22 cellular contexts compared by ENCODE assay signal in genomic region chr1:37562984-37563383, GRCh38. TPM values are rescaled to one million over a fixed set of nuclear protein-coding genes. Genes with fewer than 3 reads are reported as not detected.
"Had no signal": no experiment of that assay in that cellular context is flagged by ENCODE, and none has a peak within 500 bp of the region (broad histone marks: within the 10 kb centered on the region; RNA-seq: fewer than 3 reads in every experiment).

No MANE protein-coding gene starts in this region.

- ATAC-seq: activated CD8-positive, alpha-beta memory T cell treated with anti-CD3 and anti-CD28 coated beads, Interleukin-2, amount 10 ng/mL, durations not matched to agents 7 days and 5 days; esophagus mucosa; left ventricle myocardium superior; naive thymus-derived CD8-positive, alpha-beta T cell; psoas muscle had no signal

- DNase-seq: activated CD4-positive, alpha-beta T cell treated with anti-CD3 and anti-CD28 coated beads, Interleukin-2, amount 50 U/mL, for 4 hours; activated CD8-positive, alpha-beta memory T cell treated with anti-CD3 and anti-CD28 coated beads, Interleukin-2, amount 10 ng/mL, durations not matched to agents 7 days and 5 days; activated naive CD8-positive, alpha-beta T cell treated with anti-CD3 and anti-CD28 coated beads, Interleukin-2, amount 10 ng/mL, durations not matched to agents 7 days and 5 days; activated T-cell treated with anti-CD3 and anti-CD28 coated beads for 4 hours; head of caudate nucleus; left ventricle myocardium superior; mammary epithelial cell; naive thymus-derived CD8-positive, alpha-beta T cell; ovary; psoas muscle; SJCRH30; spleen; stimulated activated CD4-positive, alpha-beta T cell treated with anti-CD3 and anti-CD28 coated beads, Interleukin-4, amount 100 ng/mL, for 1 hour; substantia nigra; T1000; thyroid gland had no signal

- H3K4me1 ChIP-seq: psoas muscle, right atrium auricular region, SJCRH30, spleen, thyroid gland had no signal

- H3K4me3 Mint-ChIP-seq: activated CD8-positive, alpha-beta memory T cell treated with anti-CD3 and anti-CD28 coated beads, Interleukin-2, amount 10 ng/mL, durations not matched to agents 7 days and 5 days; activated naive CD8-positive, alpha-beta T cell treated with anti-CD3 and anti-CD28 coated beads, Interleukin-2, amount 10 ng/mL, durations not matched to agents 7 days and 5 days; mesothelial cell of epicardium; naive thymus-derived CD8-positive, alpha-beta T cell; stimulated activated naive CD8-positive, alpha-beta T cell treated with anti-CD3 and anti-CD28 coated beads, Interleukin-15, Interleukin-2, amounts not matched to agents 100 ng/mL and 50 ng/mL, for 24 hours had no signal

- H3K27me3 Mint-ChIP-seq: activated CD8-positive, alpha-beta memory T cell treated with anti-CD3 and anti-CD28 coated beads, Interleukin-2, amount 10 ng/mL, durations not matched to agents 7 days and 5 days; activated naive CD8-positive, alpha-beta T cell treated with anti-CD3 and anti-CD28 coated beads, Interleukin-2, amount 10 ng/mL, durations not matched to agents 7 days and 5 days; stimulated activated naive CD8-positive, alpha-beta T cell treated with anti-CD3 and anti-CD28 coated beads, Interleukin-15, Interleukin-2, amounts not matched to agents 100 ng/mL and 50 ng/mL, for 24 hours had no signal

- H3K27me3 ChIP-seq: cardiac muscle cell, ovary, right atrium auricular region, SJCRH30, spleen, thyroid gland had no signal

- H3K27ac Mint-ChIP-seq: activated CD8-positive, alpha-beta memory T cell treated with anti-CD3 and anti-CD28 coated beads, Interleukin-2, amount 10 ng/mL, durations not matched to agents 7 days and 5 days; activated naive CD8-positive, alpha-beta T cell treated with anti-CD3 and anti-CD28 coated beads, Interleukin-2, amount 10 ng/mL, durations not matched to agents 7 days and 5 days; mesothelial cell of epicardium; stimulated activated naive CD8-positive, alpha-beta T cell treated with anti-CD3 and anti-CD28 coated beads, Interleukin-15, Interleukin-2, amounts not matched to agents 100 ng/mL and 50 ng/mL, for 24 hours had no signal

- H3K4me1 Mint-ChIP-seq: activated CD8-positive, alpha-beta memory T cell treated with anti-CD3 and anti-CD28 coated beads, Interleukin-2, amount 10 ng/mL, durations not matched to agents 7 days and 5 days had no signal

- H3K36me3 ChIP-seq: ovary had no signal

- H3K4me3 ChIP-seq: cardiac muscle cell, ovary, psoas muscle, right atrium auricular region, SJCRH30, spleen, thyroid gland had no signal

- H3K9me3 ChIP-seq: ovary, psoas muscle, right atrium auricular region, SJCRH30, spleen, thyroid gland had no signal

- H3K27ac ChIP-seq: cardiac muscle cell, ovary, psoas muscle, right atrium auricular region, SJCRH30, spleen, thyroid gland had no signal

- H3K9me3 Mint-ChIP-seq: activated naive CD8-positive, alpha-beta T cell treated with anti-CD3 and anti-CD28 coated beads, Interleukin-2, amount 10 ng/mL, durations not matched to agents 7 days and 5 days; mesothelial cell of epicardium; naive thymus-derived CD8-positive, alpha-beta T cell; stimulated activated naive CD8-positive, alpha-beta T cell treated with anti-CD3 and anti-CD28 coated beads, Interleukin-15, Interleukin-2, amounts not matched to agents 100 ng/mL and 50 ng/mL, for 24 hours had no signal

RNA-seq across cellular contexts. Expression of gene DNALI1, which starts 6.2 kb away (rescaled TPM):
- total RNA-seq: T-helper 1 cell treated with Interleukin-12 subunit alpha and Interleukin-12 subunit beta and Interleukin-4 antibody, amounts not matched to agents 30 ng/mL and 1 ng/mL, for 36 hours had no signal
- polyA plus RNA-seq: naive thymus-derived CD8-positive, alpha-beta T cell had no signal
